8 cellular contexts compared by ENCODE assay signal in the genomic region with DNA sequence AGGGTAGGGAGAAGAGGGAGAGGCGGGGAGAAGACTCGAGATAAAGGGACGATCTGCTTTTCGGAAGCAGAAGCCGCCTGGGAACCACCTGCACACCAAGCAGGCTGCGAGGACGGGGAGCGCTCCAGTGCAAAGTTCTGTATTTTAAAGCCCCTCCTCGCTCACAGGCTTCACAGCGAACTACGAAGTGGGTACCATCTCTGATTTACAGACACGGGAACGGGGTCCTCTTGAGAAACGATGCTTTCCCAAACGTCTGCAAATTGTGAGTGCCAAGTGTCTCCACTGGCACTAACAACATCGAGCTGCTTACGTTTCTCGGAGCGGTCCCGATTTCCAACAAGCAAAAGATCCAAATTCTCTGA. TPM values are rescaled to one million over a fixed set of nuclear protein-coding genes. Genes with fewer than 3 reads are reported as not detected.
DNase-seq lines count a peak whose midpoint lies in the region; ATAC-seq and TF ChIP-seq lines count a peak whose summit lies in the region.

No MANE protein-coding gene starts in this region.

- H3K9me3 ChIP-seq in parathyroid adenoma (ENCODE audit: control insufficient read depth, low read length): no peaks in the 10 kb centered on the region

- H3K36me3 ChIP-seq in parathyroid adenoma (ENCODE audit: control insufficient read depth, insufficient read depth, low read length): no peaks in the 10 kb centered on the region

- peak; percentile 42 for DNase-seq in CD1c-positive myeloid dendritic cell (ENCODE audit: extremely low spot score)
- DNase-seq in Kasumi-1 (lab: John Stamatoyannopoulos, UW): peak; percentile 44 to 59
- DNase-seq in activated T-cell treated with anti-CD3 and anti-CD28 coated beads, Interleukin-2, amount 50 U/mL, for 1 hour: peak; percentile 39
- DNase-seq in fibroblast of the aortic adventitia (ENCODE audit: low read depth): no peak
- DNase-seq in cortex of kidney (lab: John Stamatoyannopoulos, UW): no peak

- peaks cover 2% of the 10 kb centered on the region for H3K79me2 ChIP-seq in parathyroid adenoma

- peak overlapping the region; percentile 95 for H3K4me2 ChIP-seq in parathyroid adenoma (ENCODE audit: low read length)

- H2AFZ ChIP-seq in parathyroid adenoma: peak overlapping the region; percentile 93

- peaks cover 3% of the 10 kb centered on the region for H3K4me1 ChIP-seq in parathyroid adenoma

- no peaks in the 10 kb centered on the region for H3K27me3 ChIP-seq in parathyroid adenoma (ENCODE audit: control insufficient read depth, insufficient read depth, low read length)

- TF ChIP-seq CTCF in fibroblast of the aortic adventitia (IDR thresholded peaks at IDR 0.05; ENCODE audit: insufficient read depth, low read length): no peak
- TF ChIP-seq CTCF in parathyroid adenoma (IDR thresholded peaks at IDR 0.05): no peak

- ATAC-seq in GM19324 (IDR thresholded peaks at IDR 0.05; ENCODE audit: low FRiP score, unreplicated experiment) (peak; percentile 5), GM18520 (IDR thresholded peaks at IDR 0.05; ENCODE audit: unreplicated experiment) (no peak)

- H3K4me3 ChIP-seq in fibroblast of the aortic adventitia (ENCODE audit: low read depth, low read length): peak overlapping the region; percentile 92
- peak overlapping the region; percentile 74 for H3K4me3 ChIP-seq in parathyroid adenoma (ENCODE audit: low read depth, low read length)

- H3K27ac ChIP-seq in parathyroid adenoma: peak overlapping the region; percentile 82

- no peak overlapping the region for H3K9ac ChIP-seq in parathyroid adenoma

RNA-seq across cellular contexts. Expression of a gene that starts 0.7 kb away (rescaled TPM):
- 17.9 and 69.6 TPM in 2 replicates for total RNA-seq in fibroblast of the aortic adventitia (ENCODE audit: low replicate concordance)

RNA-seq across cellular contexts. Expression of a gene that starts 40.8 kb away (rescaled TPM):
- total RNA-seq in fibroblast of the aortic adventitia (ENCODE audit: low replicate concordance): not detected in 2 replicates

RNA-seq across cellular contexts. Expression of a gene that starts 56.1 kb away (rescaled TPM):
- total RNA-seq in fibroblast of the aortic adventitia (ENCODE audit: low replicate concordance): 25.7 and 29.3 TPM in 2 replicates

Comparison
In these comparisons a context has a peak if more than half of its experiments do, and no peak if none do; other contexts are left out.
1. DNase-seq: peak in CD1c-positive myeloid dendritic cell (single experiment), Kasumi-1 (2 of 2) and activated T-cell treated with anti-CD3 and anti-CD28 coated beads, Interleukin-2, amount 50 U/mL, for 1 hour (single experiment); none in fibroblast of the aortic adventitia (single experiment) and cortex of kidney (single experiment).